Comparison of ENCODE assay signal across 1 cellular context in genomic region chr12:114903394-114903748, GRCh38.
TF ChIP-seq lines count a peak whose summit lies in the region.

No MANE protein-coding gene starts in this region.

TF ChIP-seq in K562, 482 proteins besides CTCF, POLR2A, EP300 and RAD21:
- no peak for TF ChIP-seq FOXP4 (CRISPR knock-in tag; IDR thresholded peaks at IDR 0.05; ENCODE audit: borderline replicate concordance)
- peak; percentile 27 for TF ChIP-seq PRDM10 (IDR thresholded peaks at IDR 0.05; ENCODE audit: partially characterized antibody)
